ENCODE assay signal across 8 cellular contexts in genomic region chr14:65847065-65847847, GRCh38.
A peak's percentile ranks its signal among the peaks of the same experiment; 100 is the strongest.
DNase-seq lines count a peak whose midpoint lies in the region; ATAC-seq and TF ChIP-seq lines count a peak whose summit lies in the region.

No MANE protein-coding gene starts in this region.

- H3K4me1 ChIP-seq in BLaER1 = peaks cover 10% of the 10 kb centered on the region

- peak overlapping the region; percentile 50 for H3K4me2 ChIP-seq in BLaER1

- H4K20me1 ChIP-seq in BLaER1 = no peaks in the 10 kb centered on the region

- no peak for DNase-seq in globus pallidus (ENCODE audit: low spot score)
- DNase-seq in GOT3 (lab: John Stamatoyannopoulos, UW) = no peak
- no peak for DNase-seq in anterior cingulate cortex (lab: John Stamatoyannopoulos, UW)
- DNase-seq in foreskin fibroblast = no peak

- TF ChIP-seq CTCF in foreskin fibroblast (IDR thresholded peaks at IDR 0.05; ENCODE audit: low read depth, low read length) = no peak

- H3K9me3 ChIP-seq in BLaER1 = no peaks in the 10 kb centered on the region

- ATAC-seq in HG02610 (IDR thresholded peaks at IDR 0.05; ENCODE audit: unreplicated experiment) = peak; percentile 83
- peak; percentile 76 to 77 for ATAC-seq in activated CD4-positive, CD25-positive, alpha-beta regulatory T cell treated with anti-CD3 and anti-CD28 coated beads, Interleukin-2, amount 50 U/mL, for 24 hours
- peak; percentile 17 for ATAC-seq in esophagus mucosa

- H3K27me3 ChIP-seq in BLaER1 = no peaks in the 10 kb centered on the region

- H3K4me3 ChIP-seq in BLaER1 (no peak overlapping the region), foreskin fibroblast (ENCODE audit: low read depth in 1 of 2, low read length in 2 of 2) (no peak overlapping the region)

- no peak overlapping the region for H3K9ac ChIP-seq in BLaER1

- no peaks in the 10 kb centered on the region for H3K36me3 ChIP-seq in BLaER1

- no peak overlapping the region for H3K27ac ChIP-seq in BLaER1

Comparison
In these comparisons a context has a peak if more than half of its experiments do, and no peak if none do; other contexts are left out.
1. ATAC-seq: peak in every context shown above with its lines; median percentile 83 in HG02610; 76 in activated CD4-positive, CD25-positive, alpha-beta regulatory T cell treated with anti-CD3 and anti-CD28 coated beads, Interleukin-2, amount 50 U/mL, for 24 hours; 17 in esophagus mucosa.